ENCODE assay signal across 26 cellular contexts in the genomic region with DNA sequence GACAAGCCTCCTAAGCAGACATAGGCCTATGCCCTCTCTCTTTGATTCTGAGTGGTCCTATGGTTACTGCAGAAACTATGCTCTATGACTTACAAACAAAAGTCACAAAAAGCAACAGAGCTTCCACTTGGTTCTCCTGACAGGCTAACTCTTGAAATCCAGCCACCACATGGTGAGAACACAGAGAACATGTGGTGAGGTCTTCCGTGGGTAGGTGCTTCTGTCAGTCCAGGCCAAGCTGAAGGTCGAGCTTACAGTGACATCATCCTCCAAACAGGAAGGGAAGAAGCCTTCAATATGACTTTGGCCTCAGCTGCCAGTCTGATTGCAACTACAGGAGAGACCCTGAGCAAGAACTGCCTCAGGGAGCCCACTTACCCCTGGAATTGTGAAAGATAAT.
"Had no signal": no experiment of that assay in that cellular context is flagged by ENCODE, and none has a peak within 500 bp of the region (broad histone marks: within the 10 kb centered on the region; RNA-seq: fewer than 3 reads in every experiment).

No MANE protein-coding gene starts in this region.

- H3K4me1 ChIP-seq: gastrocnemius medialis, heart right ventricle, left ventricle myocardium inferior, lower lobe of right lung, pancreas, spleen, stomach, transverse colon had no signal

- H3K27me3 Mint-ChIP-seq: memory B cell; natural killer cell treated with Interleukin-12 subunit alpha and Interleukin-12 subunit beta and Interleukin-15 and Interleukin-18, amount 100 ng/mL, for 72 hours had no signal

- H3K4me3 ChIP-seq: coronary artery, dorsolateral prefrontal cortex, gastrocnemius medialis, heart right ventricle, left ventricle myocardium inferior, lower lobe of right lung, pancreas, spleen, stomach, thoracic aorta, transverse colon had no signal

- H3K4me1 Mint-ChIP-seq: memory B cell had no signal

- H3K27ac ChIP-seq: coronary artery, dorsolateral prefrontal cortex, gastrocnemius medialis, heart right ventricle, left ventricle myocardium inferior, lower lobe of right lung, pancreas, spleen, stomach, thoracic aorta, transverse colon had no signal

- H3K27ac Mint-ChIP-seq: memory B cell; mesothelial cell of epicardium; natural killer cell treated with Interleukin-12 subunit alpha and Interleukin-12 subunit beta and Interleukin-15 and Interleukin-18, amount 100 ng/mL, for 72 hours; progenitor cell of endocrine pancreas had no signal

- DNase-seq: dorsolateral prefrontal cortex; effector CD8-positive, alpha-beta T cell; gastrocnemius medialis; heart right ventricle; hypothalamus; left cardiac atrium; left ventricle myocardium inferior; lower lobe of right lung; occipital lobe; pancreas; right cardiac atrium; spleen; stimulated activated CD4-positive, alpha-beta T cell treated with anti-CD3 and anti-CD28 coated beads, Interleukin-15, amount 100 ng/mL, for 24 hours; stimulated activated CD4-positive, alpha-beta T cell treated with anti-CD3 and anti-CD28 coated beads, Interleukin-1b, Interleukin-23, amount 100 ng/mL, for 48 hours; stimulated activated CD4-positive, alpha-beta T cell treated with anti-CD3 and anti-CD28 coated beads, Interleukin-4, amount 100 ng/mL, for 24 hours; stimulated activated naive CD4-positive, alpha-beta T cell; stomach; substantia nigra; transverse colon had no signal

- H3K36me3 ChIP-seq: gastrocnemius medialis, heart right ventricle, left ventricle myocardium inferior, lower lobe of right lung, pancreas, spleen, stomach, thoracic aorta, transverse colon had no signal

- ATAC-seq: esophagus mucosa; gastrocnemius medialis; heart right ventricle; left cardiac atrium; lower lobe of right lung; natural killer cell treated with Interleukin-12 subunit alpha and Interleukin-12 subunit beta and Interleukin-15 and Interleukin-18, amount 100 ng/mL, for 72 hours; pancreas; right cardiac atrium had no signal

- H3K36me3 Mint-ChIP-seq: natural killer cell treated with Interleukin-12 subunit alpha and Interleukin-12 subunit beta and Interleukin-15 and Interleukin-18, amount 100 ng/mL, for 72 hours had no signal

- H3K4me3 Mint-ChIP-seq: memory B cell; mesothelial cell of epicardium; natural killer cell treated with Interleukin-12 subunit alpha and Interleukin-12 subunit beta and Interleukin-15 and Interleukin-18, amount 100 ng/mL, for 72 hours had no signal

- H3K9me3 ChIP-seq: gastrocnemius medialis, lower lobe of right lung, pancreas, thoracic aorta, transverse colon had no signal

- H3K27me3 ChIP-seq: dorsolateral prefrontal cortex, gastrocnemius medialis, heart right ventricle, pancreas, spleen, stomach, transverse colon had no signal
